Comparison of ENCODE assay signal across 11 cellular contexts in genomic region chr7:54802841-54803240, GRCh38. TPM values are rescaled to one million over a fixed set of nuclear protein-coding genes. Genes with fewer than 3 reads are reported as not detected.
DNase-seq lines count a peak whose midpoint lies in the region; ATAC-seq, FAIRE-seq and TF ChIP-seq lines count a peak whose summit lies in the region.
"Had no signal": no experiment of that assay in that cellular context is flagged by ENCODE, and none has a peak within 500 bp of the region (broad histone marks: within the 10 kb centered on the region; RNA-seq: fewer than 3 reads in every experiment).

No MANE protein-coding gene starts in this region.

- intact Hi-C loops in activated CD8-positive, alpha-beta T cell treated with anti-CD3 and anti-CD28 coated beads for 36 hours (cut with micrococcal nuclease): no loop called here

- peaks cover 8% of the 10 kb centered on the region for H3K27me3 Mint-ChIP-seq in activated CD8-positive, alpha-beta T cell treated with anti-CD3 and anti-CD28 coated beads for 36 hours
- no peaks in the 10 kb centered on the region for H3K27me3 Mint-ChIP-seq in activated CD8-positive, alpha-beta T cell treated with anti-CD3 and anti-CD28 coated beads, Interleukin-2, amount 10 ng/mL, durations not matched to agents 7 days and 5 days (ENCODE audit: low read depth)

- H3K27ac Mint-ChIP-seq in activated CD8-positive, alpha-beta T cell treated with anti-CD3 and anti-CD28 coated beads for 36 hours: no peak overlapping the region
- no peak overlapping the region for H3K27ac Mint-ChIP-seq in activated CD8-positive, alpha-beta T cell treated with anti-CD3 and anti-CD28 coated beads, Interleukin-2, amount 10 ng/mL, durations not matched to agents 7 days and 5 days

- CTCF ChIA-PET in activated CD8-positive, alpha-beta T cell treated with anti-CD3 and anti-CD28 coated beads for 36 hours (lab: Charles Lee): interaction anchor here (1.0 to 1.3 kb wide), 2 partner anchors 29 to 452 kb away, joined by 3 to 5 read pairs; no protein-coding TSS in a partner anchor
- CTCF ChIA-PET in activated CD8-positive, alpha-beta T cell treated with anti-CD3 and anti-CD28 coated beads, Interleukin-2, amount 10 ng/mL, durations not matched to agents 7 days and 5 days (lab: Charles Lee): no interaction called here

- no peaks in the 10 kb centered on the region for H3K36me3 Mint-ChIP-seq in activated CD8-positive, alpha-beta T cell treated with anti-CD3 and anti-CD28 coated beads for 36 hours (ENCODE audit: low read depth)
- H3K36me3 Mint-ChIP-seq in activated CD8-positive, alpha-beta T cell treated with anti-CD3 and anti-CD28 coated beads, Interleukin-2, amount 10 ng/mL, durations not matched to agents 7 days and 5 days (ENCODE audit: low read depth): no peaks in the 10 kb centered on the region

- ATAC-seq in activated CD8-positive, alpha-beta T cell treated with anti-CD3 and anti-CD28 coated beads for 36 hours: no peak
- no peak for ATAC-seq in activated CD8-positive, alpha-beta T cell treated with anti-CD3 and anti-CD28 coated beads, Interleukin-2, amount 10 ng/mL, durations not matched to agents 7 days and 5 days
- ATAC-seq in GM21619 (IDR thresholded peaks at IDR 0.05; ENCODE audit: unreplicated experiment): peak; percentile 83
- ATAC-seq: lower lobe of right lung had no signal

- H3K9me3 Mint-ChIP-seq in activated CD8-positive, alpha-beta T cell treated with anti-CD3 and anti-CD28 coated beads for 36 hours: no peaks in the 10 kb centered on the region
- no peaks in the 10 kb centered on the region for H3K9me3 Mint-ChIP-seq in activated CD8-positive, alpha-beta T cell treated with anti-CD3 and anti-CD28 coated beads, Interleukin-2, amount 10 ng/mL, durations not matched to agents 7 days and 5 days (ENCODE audit: insufficient read depth)

- H3K4me3 ChIP-seq in fibroblast of the aortic adventitia (ENCODE audit: low read depth, low read length): no peak overlapping the region
- H3K4me3 ChIP-seq: lower lobe of right lung, skin epidermis had no signal

- POLR2A ChIA-PET in activated CD8-positive, alpha-beta T cell treated with anti-CD3 and anti-CD28 coated beads for 36 hours (lab: Charles Lee): no interaction called here
- POLR2A ChIA-PET in activated CD8-positive, alpha-beta T cell treated with anti-CD3 and anti-CD28 coated beads, Interleukin-2, amount 10 ng/mL, durations not matched to agents 7 days and 5 days (lab: Charles Lee): no interaction called here

- no peak for TF ChIP-seq CTCF in activated CD8-positive, alpha-beta T cell treated with anti-CD3 and anti-CD28 coated beads for 36 hours (IDR thresholded peaks at IDR 0.05)
- no peak for TF ChIP-seq CTCF in fibroblast of the aortic adventitia (IDR thresholded peaks at IDR 0.05; ENCODE audit: insufficient read depth, low read length)
- TF ChIP-seq CTCF in D721Med (IDR thresholded peaks at IDR 0.05; ENCODE audit: insufficient read depth, missing control alignments): no peak

- H3K4me1 Mint-ChIP-seq in activated CD8-positive, alpha-beta T cell treated with anti-CD3 and anti-CD28 coated beads for 36 hours (ENCODE audit: low read depth): no peaks in the 10 kb centered on the region
- no peaks in the 10 kb centered on the region for H3K4me1 Mint-ChIP-seq in activated CD8-positive, alpha-beta T cell treated with anti-CD3 and anti-CD28 coated beads, Interleukin-2, amount 10 ng/mL, durations not matched to agents 7 days and 5 days (ENCODE audit: low read depth)

- H3K4me3 Mint-ChIP-seq in activated CD8-positive, alpha-beta T cell treated with anti-CD3 and anti-CD28 coated beads for 36 hours: no peak overlapping the region
- no peak overlapping the region for H3K4me3 Mint-ChIP-seq in activated CD8-positive, alpha-beta T cell treated with anti-CD3 and anti-CD28 coated beads, Interleukin-2, amount 10 ng/mL, durations not matched to agents 7 days and 5 days

- peak; percentile 3 for DNase-seq in activated CD8-positive, alpha-beta T cell treated with anti-CD3 and anti-CD28 coated beads for 36 hours
- no peak for DNase-seq in activated CD8-positive, alpha-beta T cell treated with anti-CD3 and anti-CD28 coated beads, Interleukin-2, amount 10 ng/mL, durations not matched to agents 7 days and 5 days
- DNase-seq in HT1080 (ENCODE audit: low read depth) (peak; percentile 70), fibroblast of the aortic adventitia (ENCODE audit: low read depth) (peak; percentile 32), D721Med (ENCODE audit: insufficient read length, low spot score) (no peak), NCI-H748 treated with DMSO at 0.1 percent for 48 hours (lab: John Stamatoyannopoulos, UW) (no peak)
- DNase-seq in activated effector memory CD4-positive, alpha-beta T cell treated with Interleukin-2 at 50 U/mL for 16 hours: no peak
- DNase-seq: lower lobe of right lung, NCI-H2029 treated with DMSO at 0.1 percent for 48 hours had no signal

- no peak for FAIRE-seq in D721Med (lab: Jason Lieb, UNC)

RNA-seq across cellular contexts. Expression of gene SEC61G, which starts 43.8 kb away (rescaled TPM):
- 100 to 1,000 TPM; 162 to 172 TPM for total RNA-seq in activated CD8-positive, alpha-beta T cell treated with anti-CD3 and anti-CD28 coated beads for 36 hours
- 100 to 1,000 TPM; 101 to 123 TPM for total RNA-seq in activated CD8-positive, alpha-beta T cell treated with anti-CD3 and anti-CD28 coated beads, Interleukin-2, amount 10 ng/mL, durations not matched to agents 7 days and 5 days
- 184 and 236 TPM in 2 replicates for total RNA-seq in HT1080 (2014; rRNA removed; shearing (Covaris generic))
- 1,018 and 2,128 TPM in 2 replicates for polyA plus RNA-seq in HT1080 (2015; cell fraction: cytosol; rRNA removed)
- polyA plus RNA-seq in HT1080 (2015; cell fraction: nucleus; rRNA removed): 280 and 642 TPM in 2 replicates
- 190 and 764 TPM in 2 replicates for total RNA-seq in fibroblast of the aortic adventitia (ENCODE audit: low replicate concordance)

Comparison
In these comparisons a context has a peak if more than half of its experiments do, and no peak if none do; other contexts are left out.
1. DNase-seq: peak in activated CD8-positive, alpha-beta T cell treated with anti-CD3 and anti-CD28 coated beads for 36 hours (single experiment), HT1080 (single experiment) and fibroblast of the aortic adventitia (single experiment); none in activated CD8-positive, alpha-beta T cell treated with anti-CD3 and anti-CD28 coated beads, Interleukin-2, amount 10 ng/mL, durations not matched to agents 7 days and 5 days (single experiment), D721Med (single experiment), activated effector memory CD4-positive, alpha-beta T cell treated with Interleukin-2 at 50 U/mL for 16 hours (single experiment) and NCI-H748 treated with DMSO at 0.1 percent for 48 hours (single experiment).